1 cellular context compared by ENCODE assay signal in the genomic region with DNA sequence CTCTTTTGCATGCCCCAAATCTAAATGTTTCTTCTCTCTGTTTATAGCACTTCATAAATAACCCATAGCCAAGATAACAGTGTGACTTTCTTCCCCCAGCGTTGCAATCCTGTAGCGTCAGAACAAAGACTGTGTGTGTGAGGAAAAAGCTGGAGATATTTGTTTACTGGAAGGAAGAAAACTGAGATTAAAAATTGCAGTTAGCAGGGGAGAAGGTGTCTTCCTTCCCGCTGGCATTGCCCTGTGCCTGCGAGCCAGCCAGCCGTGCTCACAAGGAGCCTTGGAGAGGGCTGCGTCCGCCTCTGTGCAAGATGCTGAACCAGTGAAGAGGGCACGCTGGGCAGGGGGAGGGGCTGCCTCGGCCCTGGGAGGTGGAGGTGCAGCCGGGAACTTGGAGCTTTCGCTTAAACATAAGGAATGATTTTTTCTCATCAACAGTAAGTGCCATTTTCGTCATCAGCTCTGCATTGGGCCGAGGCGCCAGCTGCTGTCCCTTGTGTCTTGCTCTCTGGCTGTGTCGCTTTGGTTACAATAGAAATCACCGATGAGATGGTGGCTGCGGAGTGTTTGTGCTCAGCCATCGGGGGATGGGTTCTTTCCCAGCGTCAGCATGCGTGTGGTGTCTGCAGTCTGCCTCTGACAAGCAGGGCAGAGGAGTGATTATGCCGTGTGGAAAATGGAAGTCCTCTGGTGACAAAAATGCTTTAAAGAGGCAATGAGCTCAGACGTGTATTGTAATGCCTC.
TF ChIP-seq lines count a peak whose summit lies in the region.

No MANE protein-coding gene starts in this region.

TF ChIP-seq in GM23338, 12 proteins besides CTCF, POLR2A, EP300 and RAD21 (continued from another document):
- TF ChIP-seq, protein P1, sequence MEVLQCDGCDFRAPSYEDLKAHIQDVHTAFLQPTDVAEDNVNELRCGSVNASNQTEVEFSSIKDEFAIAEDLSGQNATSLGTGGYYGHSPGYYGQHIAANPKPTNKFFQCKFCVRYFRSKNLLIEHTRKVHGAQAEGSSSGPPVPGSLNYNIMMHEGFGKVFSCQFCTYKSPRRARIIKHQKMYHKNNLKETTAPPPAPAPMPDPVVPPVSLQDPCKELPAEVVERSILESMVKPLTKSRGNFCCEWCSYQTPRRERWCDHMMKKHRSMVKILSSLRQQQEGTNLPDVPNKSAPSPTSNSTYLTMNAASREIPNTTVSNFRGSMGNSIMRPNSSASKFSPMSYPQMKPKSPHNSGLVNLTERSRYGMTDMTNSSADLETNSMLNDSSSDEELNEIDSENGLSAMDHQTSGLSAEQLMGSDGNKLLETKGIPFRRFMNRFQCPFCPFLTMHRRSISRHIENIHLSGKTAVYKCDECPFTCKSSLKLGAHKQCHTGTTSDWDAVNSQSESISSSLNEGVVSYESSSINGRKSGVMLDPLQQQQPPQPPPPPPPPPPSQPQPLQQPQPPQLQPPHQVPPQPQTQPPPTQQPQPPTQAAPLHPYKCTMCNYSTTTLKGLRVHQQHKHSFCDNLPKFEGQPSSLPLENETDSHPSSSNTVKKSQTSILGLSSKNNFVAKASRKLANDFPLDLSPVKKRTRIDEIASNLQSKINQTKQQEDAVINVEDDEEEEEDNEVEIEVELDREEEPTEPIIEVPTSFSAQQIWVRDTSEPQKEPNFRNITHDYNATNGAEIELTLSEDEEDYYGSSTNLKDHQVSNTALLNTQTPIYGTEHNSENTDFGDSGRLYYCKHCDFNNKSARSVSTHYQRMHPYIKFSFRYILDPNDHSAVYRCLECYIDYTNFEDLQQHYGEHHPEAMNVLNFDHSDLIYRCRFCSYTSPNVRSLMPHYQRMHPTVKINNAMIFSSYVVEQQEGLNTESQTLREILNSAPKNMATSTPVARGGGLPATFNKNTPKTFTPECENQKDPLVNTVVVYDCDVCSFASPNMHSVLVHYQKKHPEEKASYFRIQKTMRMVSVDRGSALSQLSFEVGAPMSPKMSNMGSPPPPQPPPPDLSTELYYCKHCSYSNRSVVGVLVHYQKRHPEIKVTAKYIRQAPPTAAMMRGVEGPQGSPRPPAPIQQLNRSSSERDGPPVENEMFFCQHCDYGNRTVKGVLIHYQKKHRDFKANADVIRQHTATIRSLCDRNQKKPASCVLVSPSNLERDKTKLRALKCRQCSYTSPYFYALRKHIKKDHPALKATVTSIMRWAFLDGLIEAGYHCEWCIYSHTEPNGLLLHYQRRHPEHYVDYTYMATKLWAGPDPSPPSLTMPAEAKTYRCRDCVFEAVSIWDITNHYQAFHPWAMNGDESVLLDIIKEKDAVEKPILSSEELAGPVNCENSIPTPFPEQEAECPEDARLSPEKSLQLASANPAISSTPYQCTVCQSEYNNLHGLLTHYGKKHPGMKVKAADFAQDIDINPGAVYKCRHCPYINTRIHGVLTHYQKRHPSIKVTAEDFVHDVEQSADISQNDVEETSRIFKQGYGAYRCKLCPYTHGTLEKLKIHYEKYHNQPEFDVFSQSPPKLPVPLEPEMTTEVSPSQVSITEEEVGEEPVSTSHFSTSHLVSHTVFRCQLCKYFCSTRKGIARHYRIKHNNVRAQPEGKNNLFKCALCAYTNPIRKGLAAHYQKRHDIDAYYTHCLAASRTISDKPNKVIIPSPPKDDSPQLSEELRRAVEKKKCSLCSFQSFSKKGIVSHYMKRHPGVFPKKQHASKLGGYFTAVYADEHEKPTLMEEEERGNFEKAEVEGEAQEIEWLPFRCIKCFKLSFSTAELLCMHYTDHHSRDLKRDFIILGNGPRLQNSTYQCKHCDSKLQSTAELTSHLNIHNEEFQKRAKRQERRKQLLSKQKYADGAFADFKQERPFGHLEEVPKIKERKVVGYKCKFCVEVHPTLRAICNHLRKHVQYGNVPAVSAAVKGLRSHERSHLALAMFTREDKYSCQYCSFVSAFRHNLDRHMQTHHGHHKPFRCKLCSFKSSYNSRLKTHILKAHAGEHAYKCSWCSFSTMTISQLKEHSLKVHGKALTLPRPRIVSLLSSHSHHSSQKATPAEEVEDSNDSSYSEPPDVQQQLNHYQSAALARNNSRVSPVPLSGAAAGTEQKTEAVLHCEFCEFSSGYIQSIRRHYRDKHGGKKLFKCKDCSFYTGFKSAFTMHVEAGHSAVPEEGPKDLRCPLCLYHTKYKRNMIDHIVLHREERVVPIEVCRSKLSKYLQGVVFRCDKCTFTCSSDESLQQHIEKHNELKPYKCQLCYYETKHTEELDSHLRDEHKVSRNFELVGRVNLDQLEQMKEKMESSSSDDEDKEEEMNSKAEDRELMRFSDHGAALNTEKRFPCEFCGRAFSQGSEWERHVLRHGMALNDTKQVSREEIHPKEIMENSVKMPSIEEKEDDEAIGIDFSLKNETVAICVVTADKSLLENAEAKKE (CRISPR knock-in tag; IDR thresholded peaks at IDR 0.05) = no peak
- TF ChIP-seq CREB1 (CRISPR knock-in tag; IDR thresholded peaks at IDR 0.05; ENCODE audit: low read depth) = no peak
- no peak for TF ChIP-seq ETS1 (IDR thresholded peaks at IDR 0.05)
